ENCODE assay signal across 7 cellular contexts in genomic region chr19:23415561-23416191, GRCh38. TPM values are rescaled to one million over a fixed set of nuclear protein-coding genes. Genes with fewer than 3 reads are reported as not detected.
A peak's percentile ranks its signal among the peaks of the same experiment; 100 is the strongest.
DNase-seq lines count a peak whose midpoint lies in the region; ATAC-seq and TF ChIP-seq lines count a peak whose summit lies in the region.

No MANE protein-coding gene starts in this region.

- H3K4me1 ChIP-seq in ectodermal cell (ENCODE audit: control insufficient read depth, insufficient read depth, low read length), result no peaks in the 10 kb centered on the region
- H3K4me1 ChIP-seq in muscle layer of colon (ENCODE audit: insufficient read depth, low read length), result no peaks in the 10 kb centered on the region

- H3K27me3 ChIP-seq in ectodermal cell (ENCODE audit: control insufficient read depth, insufficient read depth, low read length, poor library complexity, severe bottlenecking) (no peaks in the 10 kb centered on the region), muscle layer of colon (ENCODE audit: control insufficient read depth in 1 of 2, insufficient read depth in 2 of 2, low read length in 2 of 2) (no peaks in the 10 kb centered on the region)

- peak; percentile 19 for DNase-seq in GM13976 (ENCODE audit: low spot score)
- peak; percentile 58 for DNase-seq in NCI-H82 treated with DMSO at 0.1 percent for 48 hours (lab: John Stamatoyannopoulos, UW; ENCODE audit: unreplicated experiment)

- H3K9me3 ChIP-seq in ectodermal cell (ENCODE audit: control insufficient read depth, low read length) (no peaks in the 10 kb centered on the region), muscle layer of colon (ENCODE audit: low read length) (no peaks in the 10 kb centered on the region)

- H3K36me3 ChIP-seq in ectodermal cell (ENCODE audit: control insufficient read depth, insufficient read depth, low read length), result no peaks in the 10 kb centered on the region
- no peaks in the 10 kb centered on the region for H3K36me3 ChIP-seq in muscle layer of colon (ENCODE audit: insufficient read depth, low read length)

- TF ChIP-seq CTCF in GM13976 (IDR thresholded peaks at IDR 0.05; ENCODE audit: borderline replicate concordance, control extremely low read depth, extremely low read depth, insufficient read depth, missing control alignments), result no peak

- no peak for ATAC-seq in GM21737 (IDR thresholded peaks at IDR 0.05; ENCODE audit: unreplicated experiment)
- ATAC-seq in HG03159 (IDR thresholded peaks at IDR 0.05; ENCODE audit: unreplicated experiment), result no peak
- no peak for ATAC-seq in GM18505 (IDR thresholded peaks at IDR 0.05; ENCODE audit: unreplicated experiment)

- H3K4me3 ChIP-seq in ectodermal cell (ENCODE audit: insufficient read depth, low read depth, low read length) (peak overlapping the region; percentile 86), muscle layer of colon (ENCODE audit: low read depth in 1 of 2, low read length in 2 of 2) (peak overlapping the region; percentile 33 to 42)

- 0% methylated on average over 33 of the region's 33 CpGs for WGBS in ectodermal cell, 2 experiments

- H3K9ac ChIP-seq in muscle layer of colon (ENCODE audit: low read length), result no peak overlapping the region

- in situ Hi-C loops in GM13976 (cut with MboI; ENCODE audit: low sequenced_read_pairs, unreplicated experiment), result no loop called here

- TF ChIP-seq POLR2A in GM18505 (IDR thresholded peaks at IDR 0.05; ENCODE audit: borderline replicate concordance, extremely low read depth, insufficient read depth, insufficient read length), result no peak

- H3K27ac ChIP-seq in ectodermal cell (ENCODE audit: insufficient read depth, low read depth, low read length, poor library complexity, severe bottlenecking), result peak overlapping the region; percentile 97
- no peak overlapping the region for H3K27ac ChIP-seq in muscle layer of colon (ENCODE audit: low read depth, low read length)

RNA-seq across cellular contexts. Expression of gene ZNF91, which starts 20.4 kb away (rescaled TPM):
- 46.0 TPM for polyA plus RNA-seq in ectodermal cell (2013, experiment 1 of 4)
- 45.0 TPM for polyA plus RNA-seq in ectodermal cell (2013, experiment 2 of 4)
- 36.8 TPM for polyA plus RNA-seq in ectodermal cell (2013, experiment 3 of 4)
- polyA plus RNA-seq in ectodermal cell (2013, experiment 4 of 4), result 43.2 TPM
